In genomic region chr4:13706716-13707115, GRCh38 we compare ENCODE assay signal across 27 cellular contexts.
A peak's percentile ranks its signal among the peaks of the same experiment; 100 is the strongest.
DNase-seq lines count a peak whose midpoint lies in the region; ATAC-seq, FAIRE-seq and TF ChIP-seq lines count a peak whose summit lies in the region.
"Had no signal": no experiment of that assay in that cellular context is flagged by ENCODE, and none has a peak within 500 bp of the region (broad histone marks: within the 10 kb centered on the region; RNA-seq: fewer than 3 reads in every experiment).

No MANE protein-coding gene starts in this region.

- H3K4me1 ChIP-seq in heart left ventricle (peaks cover 0 to 30% (median 9%) of the 10 kb centered on the region in 12 donors), adipocyte (ENCODE audit: control insufficient read depth, insufficient read depth, low read length) (peaks cover 15% of the 10 kb centered on the region), keratinocyte (ENCODE audit: control insufficient read depth, extremely low read depth, insufficient read depth, low read length) (peaks cover 38% of the 10 kb centered on the region), smooth muscle cell (ENCODE audit: low read depth) (no peaks in the 10 kb centered on the region)
- H3K4me1 ChIP-seq: gastrocnemius medialis, lower lobe of right lung, SJCRH30 had no signal

- dilution Hi-C loops in keratinocyte (cut with MboI; ENCODE audit: extremely low pct_ligation_motif_present, low sequenced_read_pairs): no loop called here

- TF ChIP-seq CTCF in heart left ventricle (IDR thresholded peaks at IDR 0.05) (no peak), keratinocyte (optimal IDR thresholded peaks at IDR 0.05 in 1 of 3, IDR thresholded peaks at IDR 0.05 in 1 of 3, conservative IDR thresholded peaks at IDR 0.05 in 1 of 3; ENCODE audit: extremely low read depth in 1 of 3, insufficient read depth in 2 of 3, low read length in 3 of 3) (no peak), smooth muscle cell (IDR thresholded peaks at IDR 0.05; ENCODE audit: borderline replicate concordance, insufficient read depth, poor library complexity, severe bottlenecking) (no peak)

- no peaks in the 10 kb centered on the region for H3K36me3 ChIP-seq in heart left ventricle
- H3K36me3 ChIP-seq in adipocyte (ENCODE audit: control insufficient read depth, insufficient read depth, low read length, severe bottlenecking): no peaks in the 10 kb centered on the region
- H3K36me3 ChIP-seq in keratinocyte (ENCODE audit: control insufficient read depth in 2 of 2, extremely low read depth in 1 of 2, insufficient read depth in 2 of 2, low read length in 2 of 2): no peaks in the 10 kb centered on the region
- H3K36me3 ChIP-seq in smooth muscle cell (ENCODE audit: low read depth): no peaks in the 10 kb centered on the region
- H3K36me3 ChIP-seq: gastrocnemius medialis, lower lobe of right lung, SJCRH30 had no signal

- H3K27me3 ChIP-seq in heart left ventricle (no peaks in the 10 kb centered on the region), adipocyte (replicated peaks; ENCODE audit: control insufficient read depth, insufficient read depth, low read length) (no peaks in the 10 kb centered on the region), keratinocyte (ENCODE audit: control insufficient read depth, extremely low read depth, insufficient read depth, low read length) (no peaks in the 10 kb centered on the region), smooth muscle cell (ENCODE audit: low read depth) (no peaks in the 10 kb centered on the region)
- H3K27me3 ChIP-seq: gastrocnemius medialis, SJCRH30 had no signal

- H3K4me3 ChIP-seq in heart left ventricle (no peak overlapping the region), adipocyte (ENCODE audit: low read length) (no peak overlapping the region), keratinocyte (ENCODE audit: control insufficient read depth in 2 of 3, extremely low read depth in 1 of 3, insufficient read depth in 2 of 3, low read depth in 1 of 3, low read length in 3 of 3) (no peak overlapping the region), smooth muscle cell (no peak overlapping the region)
- H3K4me3 ChIP-seq: gastrocnemius medialis, GM23338, lower lobe of right lung, SJCRH30 had no signal

- no peaks in the 10 kb centered on the region for H3K9me1 ChIP-seq in keratinocyte (ENCODE audit: control insufficient read depth, extremely low read depth, insufficient read depth, low read length)

- H3K9ac ChIP-seq in adipocyte (ENCODE audit: low read length) (no peak overlapping the region), keratinocyte (ENCODE audit: control insufficient read depth, extremely low read depth, insufficient read depth, low read length) (peak overlapping the region; percentile 80), smooth muscle cell (ENCODE audit: low read depth) (peak overlapping the region; percentile 10)

- 55 to 72% (median 61%) methylated on average over 3 of the region's 3 CpGs for WGBS in heart left ventricle, 4 donors
- WGBS in smooth muscle cell (ENCODE audit: low lambda C conversion rate): 76% methylated on average over 3 of the region's 3 CpGs

- H3K4me2 ChIP-seq in keratinocyte (ENCODE audit: control insufficient read depth, extremely low read depth, insufficient read depth, low read depth, low read length) (peak overlapping the region; percentile 88), smooth muscle cell (no peak overlapping the region)
- H3K4me2 ChIP-seq: GM23338 had no signal

- H3K9me3 ChIP-seq in heart left ventricle (no peaks in the 10 kb centered on the region), adipocyte (ENCODE audit: control insufficient read depth, low read length) (no peaks in the 10 kb centered on the region), keratinocyte (ENCODE audit: control insufficient read depth, low read depth, low read length) (no peaks in the 10 kb centered on the region), smooth muscle cell (replicated peaks; ENCODE audit: low read depth) (no peaks in the 10 kb centered on the region)
- H3K9me3 ChIP-seq: gastrocnemius medialis, lower lobe of right lung, SJCRH30 had no signal

- TF ChIP-seq POLR2A in heart left ventricle (IDR thresholded peaks at IDR 0.05): no peak

- no peaks in the 10 kb centered on the region for H3F3A ChIP-seq in smooth muscle cell (ENCODE audit: low read depth)

- no peaks in the 10 kb centered on the region for H4K20me1 ChIP-seq in keratinocyte (ENCODE audit: control insufficient read depth, extremely low read depth, insufficient read depth, low read length)
- H4K20me1 ChIP-seq in smooth muscle cell (ENCODE audit: low read depth): no peaks in the 10 kb centered on the region

- intact Hi-C loops in heart left ventricle (cut with DNase I) (loop anchor here in 2 of 10 donors (10.0 kb wide), 1 partner anchor 128 kb away; no protein-coding TSS in a partner anchor), Right ventricle myocardium superior (cut with DNase I) (no loop called here)

- H2AFZ ChIP-seq in keratinocyte (ENCODE audit: control insufficient read depth, low read length): peak overlapping the region; percentile 3
- no peak overlapping the region for H2AFZ ChIP-seq in smooth muscle cell (ENCODE audit: low read depth)

- H3K27ac ChIP-seq in heart left ventricle (peak overlapping the region in 11 of 12 donors; percentile 65 to 95 (median 79)), keratinocyte (ENCODE audit: control insufficient read depth, insufficient read depth, low read length) (peak overlapping the region; percentile 98), smooth muscle cell (ENCODE audit: low read depth) (peak overlapping the region; percentile 89)
- H3K27ac ChIP-seq: HL-60, lower lobe of right lung, SJCRH30 had no signal

- DNase-seq in heart left ventricle: no peak
- no peak for DNase-seq in Right ventricle myocardium superior
- DNase-seq in adipocyte (ENCODE audit: low read depth): peak; percentile 22
- DNase-seq in keratinocyte (ENCODE audit: low read depth, low spot score): no peak
- DNase-seq in smooth muscle cell (lab: John Stamatoyannopoulos, UW; ENCODE audit: unreplicated experiment): no peak
- DNase-seq in DMS114 treated with DMSO at 0.1 percent for 48 hours (lab: John Stamatoyannopoulos, UW; ENCODE audit: unreplicated experiment): no peak
- DNase-seq in middle frontal gyrus (ENCODE audit: extremely low spot score, low spot score): no peak
- no peak for DNase-seq in stimulated activated CD4-positive, alpha-beta T cell treated with anti-CD3 and anti-CD28 coated beads, Interleukin-2, amount 100 ng/mL, for 48 hours
- DNase-seq: 8988T; activated CD4-positive, alpha-beta T cell treated with anti-CD3 and anti-CD28 coated beads, Interleukin-2, amount 10 ng/mL, durations not matched to agents 24 days and 14 days; activated gamma-delta T cell; activated T-cell treated with anti-CD3 and anti-CD28 coated beads, Interleukin-2, amount 50 U/mL, for 24 hours; CD4-positive, CD25-positive, alpha-beta regulatory T cell; effector memory CD4-positive, alpha-beta T cell; EL; gastrocnemius medialis; hypothalamus; immature natural killer cell; lower lobe of right lung; MV-4-11; SJCRH30; stimulated activated naive B cell treated with anti-CD40 and anti-IgM and Interleukin-4, amounts not matched to agents 10 μg/mL and 1 μg/mL and 100 μg/mL, for 72 hours; T1000 had no signal

- H3K79me2 ChIP-seq in keratinocyte (ENCODE audit: control insufficient read depth, insufficient read depth, low read length) (no peaks in the 10 kb centered on the region), smooth muscle cell (ENCODE audit: low read depth) (no peaks in the 10 kb centered on the region)

- no peak for ATAC-seq in heart left ventricle
- no peak for ATAC-seq in Right ventricle myocardium superior (ENCODE audit: poor library complexity)
- ATAC-seq: gastrocnemius medialis; GM23338; lower lobe of right lung; sciatic nerve; stimulated activated naive B cell treated with anti-CD40 and anti-IgM and Interleukin-4, amounts not matched to agents 10 μg/mL and 1 μg/mL and 100 μg/mL, for 72 hours had no signal

- FAIRE-seq in keratinocyte (lab: Jason Lieb, UNC): peak; percentile 29
- FAIRE-seq: GM12892 had no signal
